Comparison of ENCODE assay signal across 24 cellular contexts in genomic region chr14:99143126-99143525, GRCh38.
"Had no signal": no experiment of that assay in that cellular context is flagged by ENCODE, and none has a peak within 500 bp of the region (broad histone marks: within the 10 kb centered on the region; RNA-seq: fewer than 3 reads in every experiment).

No MANE protein-coding gene starts in this region.

- H3K9me3 ChIP-seq: heart left ventricle, pancreas, prostate gland, right lobe of liver, spleen, testis, tibial nerve, upper lobe of right lung, vagina had no signal

- H3K36me3 Mint-ChIP-seq: mesothelial cell of epicardium; stimulated activated naive B cell treated with anti-CD40 and anti-IgM and Interleukin-4, amounts not matched to agents 10 μg/mL and 1 μg/mL and 100 μg/mL, for 72 hours had no signal

- H3K4me3 Mint-ChIP-seq: mesothelial cell of epicardium; nephron; stimulated activated naive B cell treated with anti-CD40 and anti-IgM and Interleukin-4, amounts not matched to agents 10 μg/mL and 1 μg/mL and 100 μg/mL, for 72 hours; stimulated activated naive CD8-positive, alpha-beta T cell treated with anti-CD3 and anti-CD28 coated beads, Interleukin-15, amount 100 ng/mL, for 72 hours had no signal

- H3K4me1 Mint-ChIP-seq: nephron; stimulated activated naive B cell treated with anti-CD40 and anti-IgM and Interleukin-4, amounts not matched to agents 10 μg/mL and 1 μg/mL and 100 μg/mL, for 72 hours had no signal

- H3K9me3 Mint-ChIP-seq: mesothelial cell of epicardium; nephron; stimulated activated naive B cell treated with anti-CD40 and anti-IgM and Interleukin-4, amounts not matched to agents 10 μg/mL and 1 μg/mL and 100 μg/mL, for 72 hours; stimulated activated naive CD8-positive, alpha-beta T cell treated with anti-CD3 and anti-CD28 coated beads, Interleukin-15, amount 100 ng/mL, for 72 hours had no signal

- H3K27ac ChIP-seq: coronary artery, dorsolateral prefrontal cortex, heart left ventricle, pancreas, prostate gland, right lobe of liver, spleen, testis, tibial nerve, upper lobe of right lung, vagina had no signal

- H3K36me3 ChIP-seq: heart left ventricle, pancreas, prostate gland, right lobe of liver, spleen, tibial nerve, upper lobe of right lung, vagina had no signal

- DNase-seq: effector CD8-positive, alpha-beta T cell; heart left ventricle; hippocampal formation; kidney glomerular epithelial cell; mammary epithelial cell; occipital lobe; pancreas; retina; right lobe of liver; spleen; stimulated activated CD4-positive, alpha-beta T cell treated with anti-CD3 and anti-CD28 coated beads, Interleukin-2, amount 100 ng/mL, for 24 hours; stimulated activated CD4-positive, alpha-beta T cell treated with anti-CD3 and anti-CD28 coated beads, Interleukin-4, amount 100 ng/mL, for 4 hours; stimulated activated naive B cell treated with anti-CD40 and anti-IgM and Interleukin-4, amounts not matched to agents 10 μg/mL and 1 μg/mL and 100 μg/mL, for 72 hours; stimulated activated naive CD8-positive, alpha-beta T cell treated with anti-CD3 and anti-CD28 coated beads, Interleukin-15, amount 100 ng/mL, for 72 hours; testis had no signal

- H3K27me3 ChIP-seq: pancreas, right lobe of liver, testis, tibial nerve, upper lobe of right lung, vagina had no signal

- H3K4me1 ChIP-seq: heart left ventricle, pancreas, prostate gland, right lobe of liver, spleen, testis, tibial nerve, upper lobe of right lung, vagina had no signal

- ATAC-seq: esophagus mucosa; heart left ventricle; pancreas; right lobe of liver; stimulated activated naive B cell treated with anti-CD40 and anti-IgM and Interleukin-4, amounts not matched to agents 10 μg/mL and 1 μg/mL and 100 μg/mL, for 72 hours; stimulated activated naive CD8-positive, alpha-beta T cell treated with anti-CD3 and anti-CD28 coated beads, Interleukin-15, amount 100 ng/mL, for 72 hours; upper lobe of right lung had no signal

- H3K4me3 ChIP-seq: coronary artery, dorsolateral prefrontal cortex, heart left ventricle, pancreas, prostate gland, right lobe of liver, spleen, testis, tibial nerve, upper lobe of right lung, vagina had no signal

- H3K27ac Mint-ChIP-seq: mesothelial cell of epicardium; nephron; stimulated activated naive B cell treated with anti-CD40 and anti-IgM and Interleukin-4, amounts not matched to agents 10 μg/mL and 1 μg/mL and 100 μg/mL, for 72 hours; stimulated activated naive CD8-positive, alpha-beta T cell treated with anti-CD3 and anti-CD28 coated beads, Interleukin-15, amount 100 ng/mL, for 72 hours had no signal

- H3K27me3 Mint-ChIP-seq: stimulated activated naive B cell treated with anti-CD40 and anti-IgM and Interleukin-4, amounts not matched to agents 10 μg/mL and 1 μg/mL and 100 μg/mL, for 72 hours; stimulated activated naive CD8-positive, alpha-beta T cell treated with anti-CD3 and anti-CD28 coated beads, Interleukin-15, amount 100 ng/mL, for 72 hours had no signal
